Comparison of ENCODE assay signal across 9 cellular contexts in genomic region chr7:116577320-116577871, GRCh38. TPM values are rescaled to one million over a fixed set of nuclear protein-coding genes. Genes with fewer than 3 reads are reported as not detected.
A peak's percentile ranks its signal among the peaks of the same experiment; 100 is the strongest.
DNase-seq lines count a peak whose midpoint lies in the region; ATAC-seq and TF ChIP-seq lines count a peak whose summit lies in the region.
"Had no signal": no experiment of that assay in that cellular context is flagged by ENCODE, and none has a peak within 500 bp of the region (broad histone marks: within the 10 kb centered on the region; RNA-seq: fewer than 3 reads in every experiment).

No MANE protein-coding gene starts in this region.

- no peaks in the 10 kb centered on the region for H3K9me3 Mint-ChIP-seq in activated CD8-positive, alpha-beta memory T cell treated with anti-CD3 and anti-CD28 coated beads, Interleukin-2, amount 10 ng/mL, durations not matched to agents 7 days and 5 days (ENCODE audit: low read depth)
- H3K9me3 Mint-ChIP-seq in Caco-2 (ENCODE audit: unreplicated experiment) = peaks cover 17% of the 10 kb centered on the region

- H2AFZ ChIP-seq in SK-N-SH (ENCODE audit: low read depth) = peak overlapping the region; percentile 3

- TF ChIP-seq CTCF in SK-N-SH (IDR thresholded peaks at IDR 0.05) = no peak
- TF ChIP-seq CTCF in omental fat pad (IDR thresholded peaks at IDR 0.05) = no peak
- no peak for TF ChIP-seq CTCF in Caco-2 (IDR thresholded peaks at IDR 0.05; ENCODE audit: insufficient read depth in 1 of 2, low read depth in 1 of 2, low read length in 1 of 2, severe bottlenecking in 1 of 2, unreplicated experiment in 1 of 2)
- TF ChIP-seq CTCF in transverse colon (IDR thresholded peaks at IDR 0.05) = no peak

- no peak overlapping the region for H3K4me3 Mint-ChIP-seq in activated CD8-positive, alpha-beta memory T cell treated with anti-CD3 and anti-CD28 coated beads, Interleukin-2, amount 10 ng/mL, durations not matched to agents 7 days and 5 days
- H3K4me3 Mint-ChIP-seq in Caco-2 (ENCODE audit: unreplicated experiment) = no peak overlapping the region

- no peaks in the 10 kb centered on the region for H3K9me2 ChIP-seq in SK-N-SH

- 38% methylated on average over 6 of the region's 6 CpGs for WGBS in SK-N-SH (ENCODE audit: low lambda C conversion rate)
- WGBS in transverse colon (ENCODE audit: low coverage in 1 of 2), 2 donors = 50 to 67% methylated on average over 5 to 6 of the region's 6 CpGs

- peak overlapping the region; percentile 87 to 99 for H3K27ac ChIP-seq in SK-N-SH (ENCODE audit: low read depth in 2 of 2, low read length in 1 of 2)
- H3K27ac ChIP-seq in transverse colon = peak overlapping the region in 1 of 4 donors; percentile 10

- peak; percentile 49 for DNase-seq in activated CD8-positive, alpha-beta memory T cell treated with anti-CD3 and anti-CD28 coated beads, Interleukin-2, amount 10 ng/mL, durations not matched to agents 7 days and 5 days
- no peak for DNase-seq in activated CD8-positive, alpha-beta memory T cell treated with anti-CD3 and anti-CD28 coated beads, Interleukin-2, amount 50 U/mL, for 4 hours
- DNase-seq in SK-N-SH = no peak
- DNase-seq in stimulated activated naive CD8-positive, alpha-beta T cell treated with anti-CD3 and anti-CD28 coated beads, Interleukin-15, Interleukin-2, amounts not matched to agents 100 U/mL and 50 U/mL, for 24 hours = peak; percentile 34
- no peak for DNase-seq in omental fat pad (ENCODE audit: low spot score)
- no peak for DNase-seq in Caco-2
- DNase-seq in transverse colon = no peak
- DNase-seq: activated CD4-positive, alpha-beta T cell treated with anti-CD3 and anti-CD28 coated beads for 1 hour had no signal

- H4K20me1 ChIP-seq in SK-N-SH (ENCODE audit: insufficient read depth) = no peaks in the 10 kb centered on the region

- H3K36me3 ChIP-seq in SK-N-SH (replicated peaks in 1 of 2; ENCODE audit: control insufficient read depth in 1 of 2, insufficient read depth in 2 of 2, low read length in 1 of 2) (no peaks in the 10 kb centered on the region), Caco-2 (ENCODE audit: control insufficient read depth, insufficient read depth, low read length) (no peaks in the 10 kb centered on the region), transverse colon (no peaks in the 10 kb centered on the region)

- in situ Hi-C loops in transverse colon (cut with MboI; ENCODE audit: low pct_ligation_motif_present in 1 of 4, low pct_unique_long_range_greater_than_20kb in 1 of 4, low sequenced_read_pairs in 3 of 4) = loop anchor here in 1 of 4 donors (25.0 kb wide), 1 partner anchor 315 kb away; no protein-coding TSS in a partner anchor

- H3K9me3 ChIP-seq in SK-N-SH (no peaks in the 10 kb centered on the region), Caco-2 (no peaks in the 10 kb centered on the region), transverse colon (no peaks in the 10 kb centered on the region)

- H3K9ac ChIP-seq in SK-N-SH = peak overlapping the region; percentile 61

- peak; percentile 82 for ATAC-seq in activated CD8-positive, alpha-beta memory T cell treated with anti-CD3 and anti-CD28 coated beads, Interleukin-2, amount 10 ng/mL, durations not matched to agents 7 days and 5 days
- ATAC-seq in HG02759 (IDR thresholded peaks at IDR 0.05; ENCODE audit: unreplicated experiment) = peak; percentile 87
- peak; percentile 73 for ATAC-seq in stimulated activated naive CD8-positive, alpha-beta T cell treated with anti-CD3 and anti-CD28 coated beads, Interleukin-15, Interleukin-2, amounts not matched to agents 100 U/mL and 50 U/mL, for 24 hours
- no peak for ATAC-seq in omental fat pad (ENCODE audit: low FRiP score)

- POLR2A ChIA-PET in SK-N-SH (lab: Yijun Ruan, JAX) = no interaction called here
- POLR2A ChIA-PET in Caco-2 (lab: Charles Lee) = no interaction called here

- no peaks in the 10 kb centered on the region for H3K36me3 Mint-ChIP-seq in activated CD8-positive, alpha-beta memory T cell treated with anti-CD3 and anti-CD28 coated beads, Interleukin-2, amount 10 ng/mL, durations not matched to agents 7 days and 5 days
- H3K36me3 Mint-ChIP-seq in Caco-2 (ENCODE audit: insufficient read depth, unreplicated experiment) = no peaks in the 10 kb centered on the region

- no TSS peak for BruUV-seq in Caco-2 (replicated peaks; lab: Mats Ljungman, UMichigan)

- TF ChIP-seq RAD21 in SK-N-SH (IDR thresholded peaks at IDR 0.05; ENCODE audit: low read length) = no peak

- intact Hi-C loops in Caco-2 (cut with micrococcal nuclease; ENCODE audit: unreplicated experiment) = no loop called here
- intact Hi-C loops in transverse colon (cut with DNase I; ENCODE audit: low total_unique reads) = no loop called here

- H3K79me2 ChIP-seq in SK-N-SH (ENCODE audit: insufficient read depth) = no peaks in the 10 kb centered on the region

- no peak for TF ChIP-seq POLR2A in transverse colon (IDR thresholded peaks at IDR 0.05)

- no peak for TF ChIP-seq EP300 in SK-N-SH (IDR thresholded peaks at IDR 0.05; ENCODE audit: borderline replicate concordance in 1 of 2, low read depth in 1 of 2, low read length in 1 of 2)
- no peak for TF ChIP-seq EP300 in transverse colon (IDR thresholded peaks at IDR 0.05; ENCODE audit: low read depth)

- H3K27me3 Mint-ChIP-seq in activated CD8-positive, alpha-beta memory T cell treated with anti-CD3 and anti-CD28 coated beads, Interleukin-2, amount 10 ng/mL, durations not matched to agents 7 days and 5 days = peaks cover 5% of the 10 kb centered on the region
- H3K27me3 Mint-ChIP-seq in Caco-2 (ENCODE audit: insufficient read depth, unreplicated experiment) = no peaks in the 10 kb centered on the region

- CTCF ChIA-PET in activated CD8-positive, alpha-beta memory T cell treated with anti-CD3 and anti-CD28 coated beads, Interleukin-2, amount 10 ng/mL, durations not matched to agents 7 days and 5 days (lab: Charles Lee) = interaction anchor here (1.2 to 2.3 kb wide), 6 partner anchors 11 to 367 kb away, joined by 3 to 8 read pairs (median 6); partner anchors contain the start of gene TES
- CTCF ChIA-PET in SK-N-SH (lab: Yijun Ruan, JAX) (interaction anchor here (1.1 to 3.4 kb wide), 9 partner anchors 11 to 439 kb away, joined by 3 to 20 read pairs (median 5); no protein-coding TSS in a partner anchor), Caco-2 (lab: Charles Lee) (interaction anchor here (0.7 kb wide), 1 partner anchor 274 kb away, joined by 3 read pairs; no protein-coding TSS in a partner anchor)

- H3K4me1 ChIP-seq in SK-N-SH (ENCODE audit: control insufficient read depth in 1 of 2, insufficient read depth in 2 of 2, low read depth in 1 of 2, low read length in 1 of 2) = peaks cover 3 to 55% of the 10 kb centered on the region in 2 experiments; a peak in 3 of 4 replicates
- H3K4me1 ChIP-seq in Caco-2 = peaks cover 16% of the 10 kb centered on the region
- H3K4me1 ChIP-seq in transverse colon = peaks cover 0 to 10% (median 9%) of the 10 kb centered on the region in 4 donors

- peaks cover 16% of the 10 kb centered on the region for H3K4me1 Mint-ChIP-seq in activated CD8-positive, alpha-beta memory T cell treated with anti-CD3 and anti-CD28 coated beads, Interleukin-2, amount 10 ng/mL, durations not matched to agents 7 days and 5 days
- peaks cover 21% of the 10 kb centered on the region for H3K4me1 Mint-ChIP-seq in Caco-2 (ENCODE audit: low read depth, unreplicated experiment)

- H3K27me3 ChIP-seq in SK-N-SH (ENCODE audit: insufficient read depth) = no peaks in the 10 kb centered on the region
- no peaks in the 10 kb centered on the region for H3K27me3 ChIP-seq in Caco-2 (replicated peaks; ENCODE audit: control insufficient read depth, insufficient read depth, low read length)
- H3K27me3 ChIP-seq in transverse colon = no peaks in the 10 kb centered on the region

- H3K27ac Mint-ChIP-seq in activated CD8-positive, alpha-beta memory T cell treated with anti-CD3 and anti-CD28 coated beads, Interleukin-2, amount 10 ng/mL, durations not matched to agents 7 days and 5 days = peak overlapping the region; percentile 6
- H3K27ac Mint-ChIP-seq in Caco-2 (ENCODE audit: unreplicated experiment) = no peak overlapping the region

- peak overlapping the region in 1 of 2 experiments; percentile 18; a peak in 2 of 4 replicates for H3K4me3 ChIP-seq in SK-N-SH (ENCODE audit: low read depth in 2 of 2, low read length in 1 of 2)
- H3K4me3 ChIP-seq in Caco-2 (ENCODE audit: low read depth, low read length) = no peak overlapping the region
- no peak overlapping the region for H3K4me3 ChIP-seq in transverse colon

- H3K4me2 ChIP-seq in SK-N-SH = peak overlapping the region; percentile 47

- H3F3A ChIP-seq in SK-N-SH (replicated peaks; ENCODE audit: insufficient read depth) = peaks cover 36% of the 10 kb centered on the region

TF ChIP-seq in SK-N-SH, 30 proteins besides CTCF, POLR2A, EP300 and RAD21:
- 0 out of 2 replicates have a peak, but pooled peaks have one; percentile 7 for TF ChIP-seq MAX (IDR thresholded peaks at IDR 0.05; ENCODE audit: low read depth)
- TF ChIP-seq GATA2 (CRISPR knock-in tag; IDR thresholded peaks at IDR 0.05) = no peak

RNA-seq across cellular contexts. Expression of gene CAV1, which starts 52.6 kb away (rescaled TPM):
- under 1 TPM in 1 of 2 experiments, not detected in 1; 0.87 TPM for total RNA-seq in activated CD8-positive, alpha-beta memory T cell treated with anti-CD3 and anti-CD28 coated beads, Interleukin-2, amount 10 ng/mL, durations not matched to agents 7 days and 5 days
- polyA plus RNA-seq in SK-N-SH (2012; rRNA removed) = 968 and 1,061 TPM in 2 replicates
- polyA plus RNA-seq in SK-N-SH (2012; cell fraction: cytosol; rRNA removed) = 882 and 1,015 TPM in 2 replicates
- 515 and 554 TPM in 2 replicates for polyA plus RNA-seq in SK-N-SH (2012; cell fraction: nucleus; rRNA removed)
- total RNA-seq in omental fat pad (100 to 1,000 TPM; 354 to 482 (median 468) TPM), Caco-2 (2022) (4.9 and 6.0 TPM in 2 replicates), transverse colon (10 to 100 TPM; 52.2 to 73.8 (median 62.2) TPM)

Comparison
In these comparisons a context has a peak if more than half of its experiments do, and no peak if none do; other contexts are left out.
1. DNase-seq: peak in activated CD8-positive, alpha-beta memory T cell treated with anti-CD3 and anti-CD28 coated beads, Interleukin-2, amount 10 ng/mL, durations not matched to agents 7 days and 5 days (single experiment) and stimulated activated naive CD8-positive, alpha-beta T cell treated with anti-CD3 and anti-CD28 coated beads, Interleukin-15, Interleukin-2, amounts not matched to agents 100 U/mL and 50 U/mL, for 24 hours (single experiment); none in activated CD8-positive, alpha-beta memory T cell treated with anti-CD3 and anti-CD28 coated beads, Interleukin-2, amount 50 U/mL, for 4 hours (single experiment), SK-N-SH (single experiment), omental fat pad (single experiment), Caco-2 (0 of 2) and transverse colon (single experiment).